In genomic region chr5:65440456-65440855, GRCh38 we compare ENCODE assay signal across 24 cellular contexts. TPM values are rescaled to one million over a fixed set of nuclear protein-coding genes. Genes with fewer than 3 reads are reported as not detected.
DNase-seq lines count a peak whose midpoint lies in the region; ATAC-seq and TF ChIP-seq lines count a peak whose summit lies in the region.
"Had no signal": no experiment of that assay in that cellular context is flagged by ENCODE, and none has a peak within 500 bp of the region (broad histone marks: within the 10 kb centered on the region; RNA-seq: fewer than 3 reads in every experiment).

No MANE protein-coding gene starts in this region.

- H3K27ac Mint-ChIP-seq in HFFc6 = peak overlapping the region; percentile 10; the same call in 1 of the 2 replicates
- H3K27ac Mint-ChIP-seq: activated CD4-positive, alpha-beta T cell treated with anti-CD3 and anti-CD28 coated beads, Interleukin-2, amount 10 ng/mL, durations not matched to agents 24 days and 14 days; activated naive CD8-positive, alpha-beta T cell treated with anti-CD3 and anti-CD28 coated beads, Interleukin-2, amount 50 U/mL, for 24 hours; activated T-cell treated with anti-CD3 and anti-CD28 coated beads, Interleukin-2, amount 50 U/mL, for 24 hours; CD14-positive monocyte had no signal

- no peaks in the 10 kb centered on the region for H3K4me1 Mint-ChIP-seq in HFFc6 (ENCODE audit: low read depth)
- H3K4me1 Mint-ChIP-seq: activated CD4-positive, alpha-beta T cell treated with anti-CD3 and anti-CD28 coated beads, Interleukin-2, amount 10 ng/mL, durations not matched to agents 24 days and 14 days; activated naive CD8-positive, alpha-beta T cell treated with anti-CD3 and anti-CD28 coated beads, Interleukin-2, amount 50 U/mL, for 24 hours; CD14-positive monocyte; central memory CD8-positive, alpha-beta T cell had no signal

- H3K27me3 Mint-ChIP-seq in HFFc6 (ENCODE audit: insufficient read depth) = peaks cover 2% of the 10 kb centered on the region; the same call in 1 of the 2 replicates
- H3K27me3 Mint-ChIP-seq: activated CD4-positive, alpha-beta T cell treated with anti-CD3 and anti-CD28 coated beads, Interleukin-2, amount 10 ng/mL, durations not matched to agents 24 days and 14 days; activated naive CD8-positive, alpha-beta T cell treated with anti-CD3 and anti-CD28 coated beads, Interleukin-2, amount 50 U/mL, for 24 hours; activated T-cell treated with anti-CD3 and anti-CD28 coated beads, Interleukin-2, amount 50 U/mL, for 24 hours; central memory CD8-positive, alpha-beta T cell had no signal

- no peak for TF ChIP-seq CTCF in HFFc6 (IDR thresholded peaks at IDR 0.05)

- peaks cover 4% of the 10 kb centered on the region for H3K9me3 Mint-ChIP-seq in HFFc6
- H3K9me3 Mint-ChIP-seq: activated CD4-positive, alpha-beta T cell treated with anti-CD3 and anti-CD28 coated beads, Interleukin-2, amount 10 ng/mL, durations not matched to agents 24 days and 14 days; activated naive CD8-positive, alpha-beta T cell treated with anti-CD3 and anti-CD28 coated beads, Interleukin-2, amount 50 U/mL, for 24 hours; activated T-cell treated with anti-CD3 and anti-CD28 coated beads, Interleukin-2, amount 50 U/mL, for 24 hours; central memory CD8-positive, alpha-beta T cell; neural crest cell had no signal

- DNase-seq in COLO829 (ENCODE audit: low spot score) = peak; percentile 17
- no peak for DNase-seq in HFFc6
- DNase-seq in NCI-H524 (lab: John Stamatoyannopoulos, UW) = peak; percentile 36 to 78
- DNase-seq in foreskin melanocyte = peak; percentile 32
- DNase-seq in NCI-H2171 treated with DMSO at 0.1 percent for 48 hours (lab: John Stamatoyannopoulos, UW) = no peak
- DNase-seq in ureter (ENCODE audit: low spot score) = no peak
- DNase-seq: activated CD4-positive, alpha-beta T cell treated with anti-CD3 and anti-CD28 coated beads, Interleukin-2, amount 10 ng/mL, durations not matched to agents 24 days and 14 days; activated naive CD8-positive, alpha-beta T cell treated with anti-CD3 and anti-CD28 coated beads, Interleukin-2, amount 50 U/mL, for 24 hours; activated T-cell treated with anti-CD3 and anti-CD28 coated beads, Interleukin-2, amount 50 U/mL, for 24 hours; dermis blood vessel endothelial cell; esophagus squamous epithelium; gastrocnemius medialis; left cardiac atrium; NCI-H1092; NCI-H2081 treated with DMSO at 0.1 percent for 48 hours; NCI-H774; PC-9; T-helper 9 cell had no signal

- no peak for ATAC-seq in GM19035 (IDR thresholded peaks at IDR 0.05; ENCODE audit: unreplicated experiment)
- ATAC-seq: activated naive CD8-positive, alpha-beta T cell treated with anti-CD3 and anti-CD28 coated beads, Interleukin-2, amount 50 U/mL, for 24 hours; gastrocnemius medialis; HCT116; left cardiac atrium; Right ventricle myocardium inferior had no signal

- peaks cover 43% of the 10 kb centered on the region for H3K36me3 Mint-ChIP-seq in HFFc6 (ENCODE audit: low read depth)
- H3K36me3 Mint-ChIP-seq: CD14-positive monocyte had no signal

- H3K4me3 Mint-ChIP-seq in HFFc6 = no peak overlapping the region
- H3K4me3 Mint-ChIP-seq: activated CD4-positive, alpha-beta T cell treated with anti-CD3 and anti-CD28 coated beads, Interleukin-2, amount 10 ng/mL, durations not matched to agents 24 days and 14 days; activated naive CD8-positive, alpha-beta T cell treated with anti-CD3 and anti-CD28 coated beads, Interleukin-2, amount 50 U/mL, for 24 hours; activated T-cell treated with anti-CD3 and anti-CD28 coated beads, Interleukin-2, amount 50 U/mL, for 24 hours; CD14-positive monocyte; central memory CD8-positive, alpha-beta T cell; neural crest cell had no signal

RNA-seq across cellular contexts. Expression of gene ADAMTS6, which starts 41.3 kb away (rescaled TPM):
- 10 to 100 TPM; 23.1 to 29.9 (median 28.3) TPM for total RNA-seq in HFFc6 (2021; fragmentation: NEBNext Ultra II Directional; extraction: Animal tissue kit (Norgen Biotek cat#: 25700))
- total RNA-seq in ureter = 2.6 TPM

Comparison
In these comparisons a context has a peak if more than half of its experiments do, and no peak if none do; other contexts are left out.
1. DNase-seq: peak in COLO829 (single experiment), NCI-H524 (2 of 2) and foreskin melanocyte (single experiment); none in HFFc6 (single experiment), NCI-H2171 treated with DMSO at 0.1 percent for 48 hours (single experiment) and ureter (single experiment).